24 cellular contexts compared by ENCODE assay signal in genomic region chr6:144793744-144794143, GRCh38.
"Had no signal": no experiment of that assay in that cellular context is flagged by ENCODE, and none has a peak within 500 bp of the region (broad histone marks: within the 10 kb centered on the region; RNA-seq: fewer than 3 reads in every experiment).

No MANE protein-coding gene starts in this region.

- ATAC-seq: heart right ventricle; left colon; left lung; lower lobe of right lung; pancreas; right cardiac atrium; stimulated activated memory B cell treated with anti-CD40 and anti-IgM and Interleukin-4, amounts not matched to agents 10 μg/mL and 1 μg/mL and 100 μg/mL, for 72 hours; stimulated activated naive CD8-positive, alpha-beta T cell treated with anti-CD3 and anti-CD28 coated beads, Interleukin-15, Interleukin-2, amounts not matched to agents 100 U/mL and 50 U/mL, for 24 hours had no signal

- DNase-seq: heart right ventricle; left colon; left lung; lower lobe of right lung; mammary epithelial cell; mesendoderm; naive B cell; nucleus accumbens; pancreas; retina; right cardiac atrium; sigmoid colon; small intestine; spleen; stimulated activated CD4-positive, alpha-beta T cell treated with anti-CD3 and anti-CD28 coated beads, Interleukin-4, amount 100 ng/mL, for 24 hours; stimulated activated naive CD8-positive, alpha-beta T cell treated with anti-CD3 and anti-CD28 coated beads, Interleukin-15, Interleukin-2, amounts not matched to agents 100 U/mL and 50 U/mL, for 24 hours; stomach; tibial artery; uterus had no signal

- H3K4me3 Mint-ChIP-seq: mesothelial cell of epicardium; naive B cell; nephron; neural crest cell; stimulated activated memory B cell treated with anti-CD40 and anti-IgM and Interleukin-4, amounts not matched to agents 10 μg/mL and 1 μg/mL and 100 μg/mL, for 72 hours; type B pancreatic cell had no signal

- H3K4me1 Mint-ChIP-seq: mesothelial cell of epicardium; naive B cell; nephron; neural crest cell; stimulated activated memory B cell treated with anti-CD40 and anti-IgM and Interleukin-4, amounts not matched to agents 10 μg/mL and 1 μg/mL and 100 μg/mL, for 72 hours had no signal

- H3K27ac Mint-ChIP-seq: mesothelial cell of epicardium; nephron; stimulated activated memory B cell treated with anti-CD40 and anti-IgM and Interleukin-4, amounts not matched to agents 10 μg/mL and 1 μg/mL and 100 μg/mL, for 72 hours; type B pancreatic cell had no signal

- H3K9me3 Mint-ChIP-seq: neural crest cell, type B pancreatic cell had no signal

- H3K27me3 Mint-ChIP-seq: naive B cell; stimulated activated memory B cell treated with anti-CD40 and anti-IgM and Interleukin-4, amounts not matched to agents 10 μg/mL and 1 μg/mL and 100 μg/mL, for 72 hours; type B pancreatic cell had no signal
